ENCODE assay signal across 17 cellular contexts in genomic region chr17:78300962-78301820, GRCh38. TPM values are rescaled to one million over a fixed set of nuclear protein-coding genes. Genes with fewer than 3 reads are reported as not detected.
DNase-seq lines count a peak whose midpoint lies in the region; ATAC-seq, FAIRE-seq and TF ChIP-seq lines count a peak whose summit lies in the region.
"Had no signal": no experiment of that assay in that cellular context is flagged by ENCODE, and none has a peak within 500 bp of the region (broad histone marks: within the 10 kb centered on the region; RNA-seq: fewer than 3 reads in every experiment).

No MANE protein-coding gene starts in this region.

- H3K4me3 ChIP-seq in Karpas-422 (ENCODE audit: low read length) (no peak overlapping the region), astrocyte (ENCODE audit: insufficient read depth, low read depth, low read length) (no peak overlapping the region)
- H3K4me3 ChIP-seq: gastrocnemius medialis, GM12878, MG63, mucosa of descending colon had no signal

- no peaks in the 10 kb centered on the region for H3K9me3 Mint-ChIP-seq in activated CD4-positive, alpha-beta T cell treated with anti-CD3 and anti-CD28 coated beads for 36 hours (ENCODE audit: low read depth)
- peaks cover 5% of the 10 kb centered on the region for H3K9me3 Mint-ChIP-seq in astrocyte (ENCODE audit: unreplicated experiment)
- H3K9me3 Mint-ChIP-seq in naive thymus-derived CD8-positive, alpha-beta T cell: peaks cover 0 to under 1% (median 0%) of the 10 kb centered on the region in 9 donors

- H3K27me3 Mint-ChIP-seq in activated CD4-positive, alpha-beta T cell treated with anti-CD3 and anti-CD28 coated beads for 36 hours: no peaks in the 10 kb centered on the region
- H3K27me3 Mint-ChIP-seq in astrocyte (ENCODE audit: low read depth, unreplicated experiment): peaks cover 9% of the 10 kb centered on the region
- H3K27me3 Mint-ChIP-seq in naive thymus-derived CD8-positive, alpha-beta T cell: no peaks in the 10 kb centered on the region

- H3K27me3 ChIP-seq in Karpas-422 (ENCODE audit: low read length): no peaks in the 10 kb centered on the region
- no peaks in the 10 kb centered on the region for H3K27me3 ChIP-seq in astrocyte (ENCODE audit: insufficient read depth, low read length)
- H3K27me3 ChIP-seq: gastrocnemius medialis, MG63 had no signal

- H3K9ac ChIP-seq in Karpas-422 (ENCODE audit: low read length) (no peak overlapping the region), astrocyte (ENCODE audit: low read length) (no peak overlapping the region)

- H3K4me2 ChIP-seq in Karpas-422 (ENCODE audit: low read depth, low read length, poor library complexity, severe bottlenecking): no peak overlapping the region
- H3K4me2 ChIP-seq in astrocyte (ENCODE audit: low read length): no peak overlapping the region

- H2AFZ ChIP-seq in Karpas-422 (ENCODE audit: low read length) (no peak overlapping the region), astrocyte (ENCODE audit: low read depth, low read length) (peak overlapping the region; percentile 67)

- no peak overlapping the region for H3K27ac ChIP-seq in Karpas-422 (ENCODE audit: low read length)
- no peak overlapping the region for H3K27ac ChIP-seq in astrocyte (ENCODE audit: low read depth, low read length)

- H3K9me3 ChIP-seq in Karpas-422 (ENCODE audit: low read length) (no peaks in the 10 kb centered on the region), astrocyte (ENCODE audit: insufficient read depth, low read depth, low read length) (peaks cover 4% of the 10 kb centered on the region)
- H3K9me3 ChIP-seq: gastrocnemius medialis, MG63, mucosa of descending colon had no signal

- H3K4me1 ChIP-seq in Karpas-422 (ENCODE audit: low read length): no peaks in the 10 kb centered on the region
- peaks cover 9% of the 10 kb centered on the region for H3K4me1 ChIP-seq in astrocyte (ENCODE audit: insufficient read depth, low read length)

- H3K27ac Mint-ChIP-seq in activated CD4-positive, alpha-beta T cell treated with anti-CD3 and anti-CD28 coated beads for 36 hours: peak overlapping the region; percentile 44
- H3K27ac Mint-ChIP-seq in astrocyte (ENCODE audit: unreplicated experiment): peak overlapping the region; percentile 72
- H3K27ac Mint-ChIP-seq in naive thymus-derived CD8-positive, alpha-beta T cell: peak overlapping the region in 7 of 10 donors; percentile 2 to 87 (median 40)

- POLR2A ChIA-PET in activated CD4-positive, alpha-beta T cell treated with anti-CD3 and anti-CD28 coated beads for 36 hours (lab: Charles Lee): no interaction called here
- POLR2A ChIA-PET in naive thymus-derived CD8-positive, alpha-beta T cell (lab: Charles Lee): interaction anchor here (0.6 kb wide), 1 partner anchor 77 kb away, joined by 3 read pairs; the partner anchor contains the start of gene PGS1

- no peak for TF ChIP-seq CTCF in astrocyte (IDR thresholded peaks at IDR 0.05; ENCODE audit: insufficient read depth, low read depth, low read length)

- no peak for FAIRE-seq in astrocyte (lab: Jason Lieb, UNC)
- FAIRE-seq: GM12878, TTC549 had no signal

- no peak for DNase-seq in activated CD4-positive, alpha-beta T cell treated with anti-CD3 and anti-CD28 coated beads for 36 hours
- no peak for DNase-seq in activated CD4-positive, alpha-beta T cell treated with anti-CD3 and anti-CD28 coated beads, Interleukin-2, amount 50 U/mL, for 4 hours
- DNase-seq in Karpas-422 (peak; percentile 37), astrocyte (ENCODE audit: low read depth) (no peak), dedifferentiated amniotic fluid mesenchymal stem cell (ENCODE audit: extremely low spot score) (no peak), foreskin melanocyte (no peak), HuH-7 (ENCODE audit: low spot score) (no peak)
- no peak for DNase-seq in naive thymus-derived CD8-positive, alpha-beta T cell
- DNase-seq: anterior cingulate cortex, DMS153, gastrocnemius medialis, H7, MG63, mucosa of descending colon, NCI-H345 had no signal

- peaks cover 9% of the 10 kb centered on the region for H3K4me1 Mint-ChIP-seq in activated CD4-positive, alpha-beta T cell treated with anti-CD3 and anti-CD28 coated beads for 36 hours
- peaks cover 6% of the 10 kb centered on the region for H3K4me1 Mint-ChIP-seq in astrocyte (ENCODE audit: low read depth, unreplicated experiment)
- peaks cover 2 to 6% (median 6%) of the 10 kb centered on the region in 4 donors for H3K4me1 Mint-ChIP-seq in naive thymus-derived CD8-positive, alpha-beta T cell

- H3K4me3 Mint-ChIP-seq in activated CD4-positive, alpha-beta T cell treated with anti-CD3 and anti-CD28 coated beads for 36 hours: no peak overlapping the region
- no peak overlapping the region for H3K4me3 Mint-ChIP-seq in astrocyte (ENCODE audit: unreplicated experiment)
- H3K4me3 Mint-ChIP-seq in naive thymus-derived CD8-positive, alpha-beta T cell: no peak overlapping the region

- CTCF ChIA-PET in activated CD4-positive, alpha-beta T cell treated with anti-CD3 and anti-CD28 coated beads for 36 hours (lab: Charles Lee): interaction anchor here (1.3 kb wide), 1 partner anchor 9 kb away, joined by 8 read pairs; no protein-coding TSS in a partner anchor

- H3K9me2 ChIP-seq in Karpas-422 (replicated peaks; ENCODE audit: insufficient read depth, low read length): no peaks in the 10 kb centered on the region

- no peaks in the 10 kb centered on the region for H4K20me1 ChIP-seq in Karpas-422 (ENCODE audit: insufficient read depth, low read depth, low read length)
- H4K20me1 ChIP-seq in astrocyte (ENCODE audit: insufficient read depth, low read length): no peaks in the 10 kb centered on the region

- H3K79me2 ChIP-seq in Karpas-422 (ENCODE audit: low read length) (no peaks in the 10 kb centered on the region), astrocyte (ENCODE audit: insufficient read depth, low read length) (no peaks in the 10 kb centered on the region)

- intact Hi-C loops in activated CD4-positive, alpha-beta T cell treated with anti-CD3 and anti-CD28 coated beads for 36 hours (cut with DNase I, micrococcal nuclease): no loop called here

- peak; percentile 53 for ATAC-seq in activated CD4-positive, alpha-beta T cell treated with anti-CD3 and anti-CD28 coated beads for 36 hours
- ATAC-seq in naive thymus-derived CD8-positive, alpha-beta T cell: no peak
- ATAC-seq: gastrocnemius medialis, GM12878, mucosa of descending colon had no signal

- H3K36me3 Mint-ChIP-seq in activated CD4-positive, alpha-beta T cell treated with anti-CD3 and anti-CD28 coated beads for 36 hours (ENCODE audit: low read depth): no peaks in the 10 kb centered on the region
- H3K36me3 Mint-ChIP-seq in astrocyte (ENCODE audit: low read depth, unreplicated experiment): peaks cover 4% of the 10 kb centered on the region
- no peaks in the 10 kb centered on the region for H3K36me3 Mint-ChIP-seq in naive thymus-derived CD8-positive, alpha-beta T cell

- H3K36me3 ChIP-seq in Karpas-422 (ENCODE audit: insufficient read depth, low read length) (no peaks in the 10 kb centered on the region), astrocyte (ENCODE audit: insufficient read depth, low read length) (no peaks in the 10 kb centered on the region)
- H3K36me3 ChIP-seq: gastrocnemius medialis, MG63 had no signal

RNA-seq across cellular contexts. Expression of gene SOCS3, which starts 58.7 kb away (rescaled TPM):
- 100 to 1,000 TPM; 150 to 162 TPM for total RNA-seq in activated CD4-positive, alpha-beta T cell treated with anti-CD3 and anti-CD28 coated beads for 36 hours
- not detected in 2 replicates for total RNA-seq in Karpas-422 (2014; rRNA removed; shearing (Covaris generic); ENCODE audit: low replicate concordance)
- total RNA-seq in astrocyte: 13.4 and 16.7 TPM in 2 replicates
- 1 to 10 TPM in 1 of 2 experiments, under 1 TPM in 1; 0.86 to 1.0 TPM for total RNA-seq in naive thymus-derived CD8-positive, alpha-beta T cell
- polyA plus RNA-seq in naive thymus-derived CD8-positive, alpha-beta T cell: 10 to 100 TPM; 21.2 to 43.9 (median 37.3) TPM
